Comparison of ENCODE assay signal across 8 cellular contexts in the genomic region with DNA sequence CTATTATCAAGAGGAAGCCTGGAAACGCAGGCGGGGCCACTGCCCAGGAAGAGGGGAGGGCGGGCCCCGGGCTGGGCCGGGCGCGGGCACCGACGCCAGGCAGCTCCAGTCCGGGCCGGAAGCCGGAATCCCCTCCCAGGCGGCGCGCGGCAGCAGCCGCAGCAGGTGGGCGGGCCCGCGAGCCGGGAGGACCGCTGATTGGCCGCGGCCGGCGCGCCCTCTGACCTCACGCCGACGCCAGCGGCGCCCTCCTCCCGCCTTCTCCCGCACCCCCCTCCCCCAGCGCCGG.
A peak's percentile ranks its signal among the peaks of the same experiment; 100 is the strongest.
DNase-seq lines count a peak whose midpoint lies in the region; ATAC-seq lines count a peak whose summit lies in the region.

No MANE protein-coding gene starts in this region.

- H3K27ac Mint-ChIP-seq in central memory CD8-positive, alpha-beta T cell (ENCODE audit: low read depth): peak overlapping the region; percentile 97

- peaks cover 24% of the 10 kb centered on the region for H3K36me3 Mint-ChIP-seq in central memory CD8-positive, alpha-beta T cell (ENCODE audit: insufficient read depth)

- ATAC-seq in GM19023 (IDR thresholded peaks at IDR 0.05; ENCODE audit: unreplicated experiment): peak; percentile 91
- ATAC-seq in HG03280 (IDR thresholded peaks at IDR 0.05; ENCODE audit: unreplicated experiment): peak; percentile 89
- peak; percentile 90 for ATAC-seq in central memory CD8-positive, alpha-beta T cell (replicated peaks; ENCODE audit: extremely low read depth, poor library complexity, severe bottlenecking)

- H3K4me1 Mint-ChIP-seq in central memory CD8-positive, alpha-beta T cell: peaks cover 37% of the 10 kb centered on the region

- H3K9me3 Mint-ChIP-seq in central memory CD8-positive, alpha-beta T cell: no peaks in the 10 kb centered on the region

- no peaks in the 10 kb centered on the region for H3K27me3 Mint-ChIP-seq in central memory CD8-positive, alpha-beta T cell

- H3K4me3 Mint-ChIP-seq in central memory CD8-positive, alpha-beta T cell: peak overlapping the region; percentile 95

- DNase-seq in AG08396 (ENCODE audit: low spot score) (peak; percentile 98), NCI-H226 (peak; percentile 93), islet precursor cell (peak; percentile 98)
- DNase-seq in activated CD4-positive, CD25-positive, alpha-beta regulatory T cell treated with anti-CD3 and anti-CD28 coated beads, Interleukin-2, amount 50 U/mL, for 16 hours (ENCODE audit: low read depth, low spot score): peak; percentile 78
- peak; percentile 78 to 87 for DNase-seq in central memory CD8-positive, alpha-beta T cell (ENCODE audit: low spot score in 2 of 2)
- peak; percentile 88 for DNase-seq in stimulated activated CD4-positive, alpha-beta T cell treated with anti-CD3 and anti-CD28 coated beads, Interleukin-12 subunit alpha, Interleukin-12 subunit beta, amount 100 ng/mL, for 4 hours

Comparison
In these comparisons a context has a peak if more than half of its experiments do, and no peak if none do; other contexts are left out.
1. Peak in every context shown above with its lines: DNase-seq and ATAC-seq.